ENCODE assay signal across 11 cellular contexts in the genomic region with DNA sequence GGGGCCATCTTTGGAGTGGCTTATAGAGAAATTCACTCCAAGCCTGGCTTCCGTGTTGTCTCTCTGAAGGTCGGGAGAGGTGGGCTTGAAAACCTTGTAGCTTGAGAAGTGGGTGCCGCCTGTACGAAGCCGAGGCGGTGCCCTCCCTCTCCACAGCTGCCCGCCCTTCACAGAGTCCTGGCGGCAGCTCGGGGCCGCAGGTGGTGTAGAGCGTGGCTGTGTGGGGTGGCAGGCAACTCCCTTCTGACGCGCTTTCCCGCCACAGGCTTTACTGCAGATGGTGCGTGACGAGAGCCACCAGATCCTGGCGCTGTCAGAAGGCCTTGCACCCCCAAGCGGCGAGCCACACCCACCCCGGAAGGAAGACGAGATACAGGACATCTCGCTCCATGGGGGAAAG. TPM values are rescaled to one million over a fixed set of nuclear protein-coding genes. Genes with fewer than 3 reads are reported as not detected.
DNase-seq lines count a peak whose midpoint lies in the region; ATAC-seq and TF ChIP-seq lines count a peak whose summit lies in the region.
"Had no signal": no experiment of that assay in that cellular context is flagged by ENCODE, and none has a peak within 500 bp of the region (broad histone marks: within the 10 kb centered on the region; RNA-seq: fewer than 3 reads in every experiment).

No MANE protein-coding gene starts in this region.

- H3K36me3 ChIP-seq in skeletal muscle tissue (ENCODE audit: control insufficient read depth in 3 of 3, insufficient read depth in 3 of 3, low read length in 3 of 3), result peaks cover 70 to 87% (median 84%) of the 10 kb centered on the region in 3 donors
- H3K36me3 ChIP-seq in smooth muscle cell (ENCODE audit: low read depth), result no peaks in the 10 kb centered on the region
- peaks cover 54% of the 10 kb centered on the region for H3K36me3 ChIP-seq in OCI-LY7 (ENCODE audit: insufficient read depth, low read length)

- DNase-seq in CD4-positive, alpha-beta T cell, result peak in 9 of 10 experiments; percentile 8 to 49 (median 26)
- DNase-seq in T-cell (peak; percentile 5 to 89 (median 74)), NCI-H2227 treated with DMSO at 0.1 percent for 48 hours (lab: John Stamatoyannopoulos, UW) (no peak), smooth muscle cell (lab: John Stamatoyannopoulos, UW; ENCODE audit: unreplicated experiment) (no peak), OCI-LY7 (ENCODE audit: low spot score) (no peak)
- DNase-seq in activated effector memory CD4-positive, alpha-beta T cell treated with anti-CD3 and anti-CD28 coated beads, Interleukin-2, amount 50 U/mL, for 16 hours, result peak; percentile 72
- DNase-seq: NCI-H1417 treated with DMSO at 0.1 percent for 48 hours had no signal

- peaks cover 25% of the 10 kb centered on the region for H3K4me1 Mint-ChIP-seq in CD4-positive, alpha-beta T cell (ENCODE audit: low read depth)
- peaks cover 20 to 22% (median 21%) of the 10 kb centered on the region in 3 donors for H3K4me1 Mint-ChIP-seq in T-cell
- H3K4me1 Mint-ChIP-seq: stimulated activated memory B cell treated with anti-CD40 and anti-IgM and Interleukin-4, amounts not matched to agents 10 μg/mL and 1 μg/mL and 100 μg/mL, for 72 hours had no signal

- H3K4me3 Mint-ChIP-seq in CD4-positive, alpha-beta T cell, result peak overlapping the region; percentile 60
- H3K4me3 Mint-ChIP-seq in T-cell, result peak overlapping the region; percentile 51 to 72 (median 56)
- H3K4me3 Mint-ChIP-seq: stimulated activated memory B cell treated with anti-CD40 and anti-IgM and Interleukin-4, amounts not matched to agents 10 μg/mL and 1 μg/mL and 100 μg/mL, for 72 hours had no signal

- WGBS in smooth muscle cell (ENCODE audit: low lambda C conversion rate), result 96% methylated on average over 22 of the region's 22 CpGs

- H3K79me2 ChIP-seq in smooth muscle cell (ENCODE audit: low read depth) (no peaks in the 10 kb centered on the region), OCI-LY7 (ENCODE audit: insufficient read depth, low read depth, low read length) (no peaks in the 10 kb centered on the region)

- no peaks in the 10 kb centered on the region for H3K9me3 Mint-ChIP-seq in CD4-positive, alpha-beta T cell
- no peaks in the 10 kb centered on the region for H3K9me3 Mint-ChIP-seq in T-cell
- H3K9me3 Mint-ChIP-seq: stimulated activated memory B cell treated with anti-CD40 and anti-IgM and Interleukin-4, amounts not matched to agents 10 μg/mL and 1 μg/mL and 100 μg/mL, for 72 hours had no signal

- H3K36me3 Mint-ChIP-seq in CD4-positive, alpha-beta T cell (ENCODE audit: low read depth), result peaks cover 17% of the 10 kb centered on the region
- peaks cover 21% of the 10 kb centered on the region for H3K36me3 Mint-ChIP-seq in T-cell

- CTCF ChIA-PET in CD4-positive, alpha-beta T cell (lab: Charles Lee), result interaction anchor here (0.6 kb wide), 1 partner anchor 12 kb away, joined by 4 read pairs; no protein-coding TSS in a partner anchor
- CTCF ChIA-PET in T-cell (lab: Charles Lee), result interaction anchor here in 1 of 2 donors (0.6 kb wide), 1 partner anchor 17 kb away, joined by 3 read pairs; no protein-coding TSS in a partner anchor
- CTCF ChIA-PET in OCI-LY7 (lab: Charles Lee; ENCODE audit: unreplicated experiment), result no interaction called here

- POLR2A ChIA-PET in CD4-positive, alpha-beta T cell (lab: Charles Lee), result interaction anchor here (1.4 kb wide), 1 partner anchor 211 kb away, joined by 4 read pairs; no protein-coding TSS in a partner anchor
- POLR2A ChIA-PET in T-cell (lab: Charles Lee), result no interaction called here
- POLR2A ChIA-PET in OCI-LY7 (lab: Charles Lee), result no interaction called here

- H3K9ac ChIP-seq in skeletal muscle tissue (ENCODE audit: low read depth in 1 of 3, low read length in 3 of 3), result no peak overlapping the region
- no peak overlapping the region for H3K9ac ChIP-seq in smooth muscle cell (ENCODE audit: low read depth)

- no peaks in the 10 kb centered on the region for H3K9me3 ChIP-seq in CD4-positive, alpha-beta T cell (ENCODE audit: control insufficient read depth, low read length)
- H3K9me3 ChIP-seq in skeletal muscle tissue (ENCODE audit: control insufficient read depth in 3 of 3, low read length in 3 of 3) (no peaks in the 10 kb centered on the region), smooth muscle cell (replicated peaks; ENCODE audit: low read depth) (no peaks in the 10 kb centered on the region), OCI-LY7 (ENCODE audit: low read length) (no peaks in the 10 kb centered on the region)
- H3K9me3 ChIP-seq: neutrophil had no signal

- H3K27ac Mint-ChIP-seq in CD4-positive, alpha-beta T cell, result peak overlapping the region; percentile 94
- H3K27ac Mint-ChIP-seq in T-cell, result peak overlapping the region; percentile 92 to 94
- H3K27ac Mint-ChIP-seq: stimulated activated memory B cell treated with anti-CD40 and anti-IgM and Interleukin-4, amounts not matched to agents 10 μg/mL and 1 μg/mL and 100 μg/mL, for 72 hours had no signal

- H3K9me2 ChIP-seq in OCI-LY7 (ENCODE audit: insufficient read depth, low read length), result no peaks in the 10 kb centered on the region

- no peaks in the 10 kb centered on the region for H3K27me3 Mint-ChIP-seq in CD4-positive, alpha-beta T cell
- H3K27me3 Mint-ChIP-seq in T-cell, result no peaks in the 10 kb centered on the region
- H3K27me3 Mint-ChIP-seq: stimulated activated memory B cell treated with anti-CD40 and anti-IgM and Interleukin-4, amounts not matched to agents 10 μg/mL and 1 μg/mL and 100 μg/mL, for 72 hours had no signal

- H4K20me1 ChIP-seq in smooth muscle cell (ENCODE audit: low read depth) (no peaks in the 10 kb centered on the region), OCI-LY7 (ENCODE audit: insufficient read depth, low read length) (no peaks in the 10 kb centered on the region)

- H3K4me2 ChIP-seq in smooth muscle cell (no peak overlapping the region), OCI-LY7 (ENCODE audit: low read length) (no peak overlapping the region)

- peak; percentile 76 for ATAC-seq in CD4-positive, alpha-beta T cell (ENCODE audit: poor library complexity)
- peak; percentile 60 to 85 (median 66) for ATAC-seq in T-cell (replicated peaks in 1 of 4)
- ATAC-seq in GM19452 (IDR thresholded peaks at IDR 0.05; ENCODE audit: unreplicated experiment), result no peak
- ATAC-seq: stimulated activated memory B cell treated with anti-CD40 and anti-IgM and Interleukin-4, amounts not matched to agents 10 μg/mL and 1 μg/mL and 100 μg/mL, for 72 hours had no signal

- no TSS peak for BruUV-seq in OCI-LY7 (replicated peaks; lab: Mats Ljungman, UMichigan)

- H2AFZ ChIP-seq in smooth muscle cell (ENCODE audit: low read depth) (no peak overlapping the region), OCI-LY7 (ENCODE audit: low read length) (no peak overlapping the region)

- H3K27ac ChIP-seq in CD4-positive, alpha-beta T cell (ENCODE audit: low read depth, low read length), result peak overlapping the region; percentile 61
- peak overlapping the region; percentile 30 for H3K27ac ChIP-seq in skeletal muscle tissue (ENCODE audit: low read depth, low read length)
- H3K27ac ChIP-seq in smooth muscle cell (ENCODE audit: low read depth), result no peak overlapping the region
- no peak overlapping the region for H3K27ac ChIP-seq in OCI-LY7 (ENCODE audit: low read depth, low read length, poor library complexity, severe bottlenecking)
- H3K27ac ChIP-seq: neutrophil had no signal

- no peak overlapping the region for H3K4me3 ChIP-seq in skeletal muscle tissue (ENCODE audit: low read length in 3 of 3)
- H3K4me3 ChIP-seq in smooth muscle cell, result no peak overlapping the region
- no peak overlapping the region for H3K4me3 ChIP-seq in OCI-LY7 (ENCODE audit: low read depth, low read length, poor library complexity, severe bottlenecking)

- intact Hi-C loops in CD4-positive, alpha-beta T cell (cut with DNase I, micrococcal nuclease), result no loop called here
- intact Hi-C loops in OCI-LY7 (cut with micrococcal nuclease; ENCODE audit: unreplicated experiment), result no loop called here

- H3K4me1 ChIP-seq in skeletal muscle tissue (ENCODE audit: control insufficient read depth in 3 of 3, insufficient read depth in 3 of 3, low read length in 3 of 3) (no peaks in the 10 kb centered on the region), smooth muscle cell (ENCODE audit: low read depth) (no peaks in the 10 kb centered on the region), OCI-LY7 (ENCODE audit: insufficient read depth, low read length, poor library complexity, severe bottlenecking) (peaks cover 5% of the 10 kb centered on the region)

- no peaks in the 10 kb centered on the region for H3K27me3 ChIP-seq in CD4-positive, alpha-beta T cell (ENCODE audit: control insufficient read depth, insufficient read depth, low read length)
- H3K27me3 ChIP-seq in skeletal muscle tissue (ENCODE audit: control insufficient read depth in 3 of 3, insufficient read depth in 3 of 3, low read length in 3 of 3), result no peaks in the 10 kb centered on the region
- H3K27me3 ChIP-seq in smooth muscle cell (ENCODE audit: low read depth), result no peaks in the 10 kb centered on the region
- H3K27me3 ChIP-seq: neutrophil had no signal

- no peaks in the 10 kb centered on the region for H3F3A ChIP-seq in smooth muscle cell (ENCODE audit: low read depth)

- TF ChIP-seq CTCF in CD4-positive, alpha-beta T cell (IDR thresholded peaks at IDR 0.05), result no peak
- TF ChIP-seq CTCF in smooth muscle cell (IDR thresholded peaks at IDR 0.05; ENCODE audit: borderline replicate concordance, insufficient read depth, poor library complexity, severe bottlenecking), result no peak
- no peak for TF ChIP-seq CTCF in OCI-LY7 (conservative IDR thresholded peaks at IDR 0.05; ENCODE audit: low read length)

RNA-seq across cellular contexts. Expression of gene DIP2A, which starts 33.1 kb away (rescaled TPM):
- 10 to 100 TPM; 61.2 to 66.1 TPM for total RNA-seq in CD4-positive, alpha-beta T cell
- 100 to 1,000 TPM; 113 to 132 (median 128) TPM for total RNA-seq in T-cell
- total RNA-seq in skeletal muscle tissue, result 23.5 TPM
- total RNA-seq in smooth muscle cell, result 24.8 and 29.2 TPM in 2 replicates
- 11.5 and 22.1 TPM in 2 replicates for polyA plus RNA-seq in smooth muscle cell
- total RNA-seq in OCI-LY7 (2014; rRNA removed; shearing (Covaris generic)), result 27.9 and 30.2 TPM in 2 replicates
- 44.7 and 52.5 TPM in 2 replicates for total RNA-seq in OCI-LY7 (2022)

Comparison
In these comparisons a context has a peak if more than half of its experiments do, and no peak if none do; other contexts are left out.
1. DNase-seq: peak in CD4-positive, alpha-beta T cell (9 of 10), T-cell (34 of 34) and activated effector memory CD4-positive, alpha-beta T cell treated with anti-CD3 and anti-CD28 coated beads, Interleukin-2, amount 50 U/mL, for 16 hours (single experiment); none in NCI-H2227 treated with DMSO at 0.1 percent for 48 hours (single experiment), smooth muscle cell (single experiment) and OCI-LY7 (single experiment).
2. H3K27ac ChIP-seq: peak in CD4-positive, alpha-beta T cell (single experiment) and skeletal muscle tissue (single experiment); none in smooth muscle cell (single experiment) and OCI-LY7 (single experiment).